1 cellular context compared by ENCODE assay signal in genomic region chr1:7621334-7622219, GRCh38.
TF ChIP-seq lines count a peak whose summit lies in the region.

No MANE protein-coding gene starts in this region.

TF ChIP-seq in K562, 482 proteins besides CTCF, POLR2A, EP300 and RAD21 (continued from another document):
- TF ChIP-seq TFAP4 (CRISPR knock-in tag; IDR thresholded peaks at IDR 0.05; ENCODE audit: borderline replicate concordance) (no peak), FOXP1 (CRISPR knock-in tag; IDR thresholded peaks at IDR 0.05) (no peak), SMC3 (conservative IDR thresholded peaks at IDR 0.05; ENCODE audit: insufficient read depth, low read depth, low read length) (no peak), NR2C1 (IDR thresholded peaks at IDR 0.05) (no peak), NR2C1 (tag; IDR thresholded peaks at IDR 0.05) (peak; percentile 49; the same call in 1 of the 2 replicates), ATF1 (CRISPR knock-in tag; IDR thresholded peaks at IDR 0.05) (no peak), ATF1 (tag; IDR thresholded peaks at IDR 0.05) (no peak), SMAD2 (IDR thresholded peaks at IDR 0.05; ENCODE audit: low read depth, low read length) (no peak), ZNF398 (CRISPR knock-in tag; IDR thresholded peaks at IDR 0.05) (no peak), TARDBP (IDR thresholded peaks at IDR 0.05) (no peak), HBP1 (CRISPR knock-in tag; IDR thresholded peaks at IDR 0.05) (no peak), NR2C2 (CRISPR knock-in tag; IDR thresholded peaks at IDR 0.05) (no peak), NR2C2 (tag; IDR thresholded peaks at IDR 0.05) (peak; percentile 72; the same call in 1 of the 2 replicates), ZBTB17 (CRISPR knock-in tag; IDR thresholded peaks at IDR 0.05) (peak; percentile 78; the same call in 1 of the 2 replicates), SETDB1 (IDR thresholded peaks at IDR 0.05; ENCODE audit: low read length) (no peak), RNF2 (IDR thresholded peaks at IDR 0.05) (peak; percentile 16; the same call in 1 of the 2 replicates), CREBBP (IDR thresholded peaks at IDR 0.05; ENCODE audit: low read depth, low read length) (no peak), HMBOX1 (IDR thresholded peaks at IDR 0.05) (peak; percentile 57), CEBPB (tag; IDR thresholded peaks at IDR 0.05) (0 out of 2 replicates have a peak, but pooled peaks have one; percentile 16), FOSL1 (tag; conservative IDR thresholded peaks at IDR 0.05) (peak; percentile 62), CBFA2T2 (conservative IDR thresholded peaks at IDR 0.05) (0 out of 2 replicates have a peak, but pooled peaks have one; percentile 4)
